Comparison of ENCODE assay signal across 18 cellular contexts in genomic region chr2:27989149-27989548, GRCh38.
DNase-seq lines count a peak whose midpoint lies in the region; ATAC-seq and TF ChIP-seq lines count a peak whose summit lies in the region.
"Had no signal": no experiment of that assay in that cellular context is flagged by ENCODE, and none has a peak within 500 bp of the region (broad histone marks: within the 10 kb centered on the region; RNA-seq: fewer than 3 reads in every experiment).

No MANE protein-coding gene starts in this region.

- ATAC-seq in activated CD4-positive, alpha-beta T cell treated with anti-CD3 and anti-CD28 coated beads for 36 hours, result no peak
- no peak for ATAC-seq in naive thymus-derived CD4-positive, alpha-beta T cell
- no peak for ATAC-seq in HG02623 (IDR thresholded peaks at IDR 0.05; ENCODE audit: unreplicated experiment)
- ATAC-seq: esophagus mucosa; stimulated activated effector memory CD8-positive, alpha-beta T cell treated with anti-CD3 and anti-CD28 coated beads, Interleukin-12 subunit alpha, Interleukin-12 subunit beta, amount 100 ng/mL, for 72 hours had no signal

- no peaks in the 10 kb centered on the region for H3K36me3 ChIP-seq in naive thymus-derived CD4-positive, alpha-beta T cell (ENCODE audit: control insufficient read depth in 2 of 3, insufficient read depth in 3 of 3, low read length in 3 of 3)
- H3K36me3 ChIP-seq in Caco-2 (ENCODE audit: control insufficient read depth, insufficient read depth, low read length), result no peaks in the 10 kb centered on the region
- H3K36me3 ChIP-seq: tibial nerve had no signal

- H3K4me1 ChIP-seq in naive thymus-derived CD4-positive, alpha-beta T cell (ENCODE audit: control insufficient read depth in 2 of 2, insufficient read depth in 2 of 2, low read length in 2 of 2), result peaks cover 11 to 21% of the 10 kb centered on the region in 2 donors
- peaks cover 50% of the 10 kb centered on the region for H3K4me1 ChIP-seq in Caco-2

- no peak overlapping the region for H3K4me3 ChIP-seq in naive thymus-derived CD4-positive, alpha-beta T cell (ENCODE audit: low read length)
- H3K4me3 ChIP-seq in Caco-2 (ENCODE audit: low read depth, low read length), result no peak overlapping the region
- H3K4me3 ChIP-seq: tibial nerve had no signal

- H3K27me3 ChIP-seq in naive thymus-derived CD4-positive, alpha-beta T cell (ENCODE audit: control insufficient read depth in 2 of 2, insufficient read depth in 2 of 2, low read length in 2 of 2), result no peaks in the 10 kb centered on the region
- no peaks in the 10 kb centered on the region for H3K27me3 ChIP-seq in Caco-2 (replicated peaks; ENCODE audit: control insufficient read depth, insufficient read depth, low read length)
- H3K27me3 ChIP-seq: tibial nerve had no signal

- no peaks in the 10 kb centered on the region for H3K9me3 ChIP-seq in naive thymus-derived CD4-positive, alpha-beta T cell (ENCODE audit: control insufficient read depth in 2 of 3, low read length in 3 of 3)
- no peaks in the 10 kb centered on the region for H3K9me3 ChIP-seq in Caco-2
- H3K9me3 ChIP-seq: tibial nerve had no signal

- DNase-seq in activated CD4-positive, alpha-beta T cell treated with anti-CD3 and anti-CD28 coated beads for 36 hours, result no peak
- DNase-seq in activated CD4-positive, alpha-beta T cell treated with anti-CD3 and anti-CD28 coated beads, Interleukin-2, amount 50 U/mL, for 1 hour, result no peak
- DNase-seq in HK-2 (ENCODE audit: unreplicated experiment) (peak; percentile 45), NCI-H2196 (lab: John Stamatoyannopoulos, UW; ENCODE audit: unreplicated experiment) (no peak), Caco-2 (no peak)
- DNase-seq in activated naive CD8-positive, alpha-beta T cell treated with anti-CD3 and anti-CD28 coated beads for 36 hours, result no peak
- DNase-seq in naive thymus-derived CD4-positive, alpha-beta T cell, result no peak
- DNase-seq: activated CD4-positive, CD25-positive, alpha-beta regulatory T cell treated with anti-CD3 and anti-CD28 coated beads, Interleukin-2, amount 50 U/mL, for 72 hours; aorta; glutamatergic neuron had no signal

- no peak overlapping the region for H3K27ac ChIP-seq in naive thymus-derived CD4-positive, alpha-beta T cell (ENCODE audit: low read depth, low read length)
- H3K27ac ChIP-seq: tibial nerve had no signal

- H3K9me3 Mint-ChIP-seq in activated CD4-positive, alpha-beta T cell treated with anti-CD3 and anti-CD28 coated beads for 36 hours (ENCODE audit: low read depth), result peaks cover 5% of the 10 kb centered on the region
- peaks cover 10% of the 10 kb centered on the region for H3K9me3 Mint-ChIP-seq in activated naive CD8-positive, alpha-beta T cell treated with anti-CD3 and anti-CD28 coated beads for 36 hours
- H3K9me3 Mint-ChIP-seq in naive thymus-derived CD4-positive, alpha-beta T cell, result peaks cover 0 to 22% (median 0%) of the 10 kb centered on the region in 11 donors
- H3K9me3 Mint-ChIP-seq in Caco-2 (ENCODE audit: unreplicated experiment), result no peaks in the 10 kb centered on the region
- H3K9me3 Mint-ChIP-seq: dendritic cell treated with granulocyte-macrophage colony-stimulating factor and Interleukin-4, amounts not matched to agents 40 ng/mL and 50 ng/mL, for 4 days had no signal

- H3K27me3 Mint-ChIP-seq in activated CD4-positive, alpha-beta T cell treated with anti-CD3 and anti-CD28 coated beads for 36 hours, result no peaks in the 10 kb centered on the region
- H3K27me3 Mint-ChIP-seq in activated naive CD8-positive, alpha-beta T cell treated with anti-CD3 and anti-CD28 coated beads for 36 hours, result no peaks in the 10 kb centered on the region
- no peaks in the 10 kb centered on the region for H3K27me3 Mint-ChIP-seq in naive thymus-derived CD4-positive, alpha-beta T cell
- no peaks in the 10 kb centered on the region for H3K27me3 Mint-ChIP-seq in Caco-2 (ENCODE audit: insufficient read depth, unreplicated experiment)
- H3K27me3 Mint-ChIP-seq: dendritic cell treated with granulocyte-macrophage colony-stimulating factor and Interleukin-4, amounts not matched to agents 40 ng/mL and 50 ng/mL, for 4 days had no signal

- POLR2A ChIA-PET in activated CD4-positive, alpha-beta T cell treated with anti-CD3 and anti-CD28 coated beads for 36 hours (lab: Charles Lee), result no interaction called here
- POLR2A ChIA-PET in naive thymus-derived CD4-positive, alpha-beta T cell (lab: Charles Lee), result no interaction called here
- POLR2A ChIA-PET in Caco-2 (lab: Charles Lee), result no interaction called here

- TF ChIP-seq CTCF in Caco-2 (IDR thresholded peaks at IDR 0.05; ENCODE audit: insufficient read depth in 1 of 2, low read depth in 1 of 2, low read length in 1 of 2, severe bottlenecking in 1 of 2, unreplicated experiment in 1 of 2), result no peak

- H3K4me1 Mint-ChIP-seq in activated CD4-positive, alpha-beta T cell treated with anti-CD3 and anti-CD28 coated beads for 36 hours, result peaks cover 26% of the 10 kb centered on the region
- H3K4me1 Mint-ChIP-seq in activated naive CD8-positive, alpha-beta T cell treated with anti-CD3 and anti-CD28 coated beads for 36 hours, result peaks cover 31% of the 10 kb centered on the region
- peaks cover 28 to 59% (median 51%) of the 10 kb centered on the region in 7 donors for H3K4me1 Mint-ChIP-seq in naive thymus-derived CD4-positive, alpha-beta T cell
- H3K4me1 Mint-ChIP-seq in Caco-2 (ENCODE audit: low read depth, unreplicated experiment), result peaks cover 25% of the 10 kb centered on the region

- peaks cover 26% of the 10 kb centered on the region for H3K36me3 Mint-ChIP-seq in activated CD4-positive, alpha-beta T cell treated with anti-CD3 and anti-CD28 coated beads for 36 hours (ENCODE audit: low read depth)
- peaks cover 26% of the 10 kb centered on the region for H3K36me3 Mint-ChIP-seq in activated naive CD8-positive, alpha-beta T cell treated with anti-CD3 and anti-CD28 coated beads for 36 hours
- peaks cover 7 to 43% (median 30%) of the 10 kb centered on the region in 5 donors for H3K36me3 Mint-ChIP-seq in naive thymus-derived CD4-positive, alpha-beta T cell
- no peaks in the 10 kb centered on the region for H3K36me3 Mint-ChIP-seq in Caco-2 (ENCODE audit: insufficient read depth, unreplicated experiment)

- no peak overlapping the region for H3K4me3 Mint-ChIP-seq in activated CD4-positive, alpha-beta T cell treated with anti-CD3 and anti-CD28 coated beads for 36 hours
- no peak overlapping the region for H3K4me3 Mint-ChIP-seq in activated naive CD8-positive, alpha-beta T cell treated with anti-CD3 and anti-CD28 coated beads for 36 hours
- peak overlapping the region in 6 of 10 donors; percentile 0 to 63 (median 48) for H3K4me3 Mint-ChIP-seq in naive thymus-derived CD4-positive, alpha-beta T cell
- H3K4me3 Mint-ChIP-seq in Caco-2 (ENCODE audit: unreplicated experiment), result no peak overlapping the region
- H3K4me3 Mint-ChIP-seq: activated T-helper 1 cell treated with anti-CD3 and anti-CD28 coated beads, Interleukin-12 subunit alpha, Interleukin-12 subunit beta, Interleukin-2, Interleukin-4 antibody, amounts not matched to agents 30 ng/mL and 10 ng/mL and 1 ng/mL, durations not matched to agents 14 hours and 24 hours and 36 hours; dendritic cell treated with granulocyte-macrophage colony-stimulating factor and Interleukin-4, amounts not matched to agents 40 ng/mL and 50 ng/mL, for 4 days; nephron; stimulated activated effector memory CD8-positive, alpha-beta T cell treated with anti-CD3 and anti-CD28 coated beads, Interleukin-12 subunit alpha, Interleukin-12 subunit beta, amount 100 ng/mL, for 72 hours; T-helper 1 cell treated with Interleukin-12 subunit alpha and Interleukin-12 subunit beta and Interleukin-4 antibody, amounts not matched to agents 30 μg/mL and 1 μg/mL, for 36 hours had no signal

- intact Hi-C loops in activated CD4-positive, alpha-beta T cell treated with anti-CD3 and anti-CD28 coated beads for 36 hours (cut with DNase I, micrococcal nuclease), result no loop called here
- intact Hi-C loops in naive thymus-derived CD4-positive, alpha-beta T cell (cut with micrococcal nuclease), result no loop called here
- intact Hi-C loops in Caco-2 (cut with micrococcal nuclease; ENCODE audit: unreplicated experiment), result no loop called here

- CTCF ChIA-PET in activated CD4-positive, alpha-beta T cell treated with anti-CD3 and anti-CD28 coated beads for 36 hours (lab: Charles Lee), result interaction anchor here (0.8 to 1.1 kb wide), 2 partner anchors 84 to 304 kb away, joined by 3 read pairs; no protein-coding TSS in a partner anchor
- CTCF ChIA-PET in naive thymus-derived CD4-positive, alpha-beta T cell (lab: Charles Lee), result no interaction called here
- CTCF ChIA-PET in Caco-2 (lab: Charles Lee), result no interaction called here

- peak overlapping the region; percentile 22 for H3K27ac Mint-ChIP-seq in activated CD4-positive, alpha-beta T cell treated with anti-CD3 and anti-CD28 coated beads for 36 hours
- peak overlapping the region; percentile 53 for H3K27ac Mint-ChIP-seq in activated naive CD8-positive, alpha-beta T cell treated with anti-CD3 and anti-CD28 coated beads for 36 hours
- H3K27ac Mint-ChIP-seq in naive thymus-derived CD4-positive, alpha-beta T cell, result peak overlapping the region in 6 of 9 donors; percentile 0 to 82 (median 39)
- H3K27ac Mint-ChIP-seq in Caco-2 (ENCODE audit: unreplicated experiment), result no peak overlapping the region
- H3K27ac Mint-ChIP-seq: activated T-helper 1 cell treated with anti-CD3 and anti-CD28 coated beads, Interleukin-12 subunit alpha, Interleukin-12 subunit beta, Interleukin-2, Interleukin-4 antibody, amounts not matched to agents 30 ng/mL and 10 ng/mL and 1 ng/mL, durations not matched to agents 14 hours and 24 hours and 36 hours; dendritic cell treated with granulocyte-macrophage colony-stimulating factor and Interleukin-4, amounts not matched to agents 40 ng/mL and 50 ng/mL, for 4 days; nephron; stimulated activated effector memory CD8-positive, alpha-beta T cell treated with anti-CD3 and anti-CD28 coated beads, Interleukin-12 subunit alpha, Interleukin-12 subunit beta, amount 100 ng/mL, for 72 hours had no signal

- no TSS peak for BruUV-seq in Caco-2 (replicated peaks; lab: Mats Ljungman, UMichigan)

Comparison
In these comparisons a context has a peak if more than half of its experiments do, and no peak if none do; other contexts are left out.
1. H3K4me3 Mint-ChIP-seq: peak in naive thymus-derived CD4-positive, alpha-beta T cell (6 of 10); none in activated CD4-positive, alpha-beta T cell treated with anti-CD3 and anti-CD28 coated beads for 36 hours (single experiment), activated naive CD8-positive, alpha-beta T cell treated with anti-CD3 and anti-CD28 coated beads for 36 hours (single experiment) and Caco-2 (single experiment).